In the genomic region with DNA sequence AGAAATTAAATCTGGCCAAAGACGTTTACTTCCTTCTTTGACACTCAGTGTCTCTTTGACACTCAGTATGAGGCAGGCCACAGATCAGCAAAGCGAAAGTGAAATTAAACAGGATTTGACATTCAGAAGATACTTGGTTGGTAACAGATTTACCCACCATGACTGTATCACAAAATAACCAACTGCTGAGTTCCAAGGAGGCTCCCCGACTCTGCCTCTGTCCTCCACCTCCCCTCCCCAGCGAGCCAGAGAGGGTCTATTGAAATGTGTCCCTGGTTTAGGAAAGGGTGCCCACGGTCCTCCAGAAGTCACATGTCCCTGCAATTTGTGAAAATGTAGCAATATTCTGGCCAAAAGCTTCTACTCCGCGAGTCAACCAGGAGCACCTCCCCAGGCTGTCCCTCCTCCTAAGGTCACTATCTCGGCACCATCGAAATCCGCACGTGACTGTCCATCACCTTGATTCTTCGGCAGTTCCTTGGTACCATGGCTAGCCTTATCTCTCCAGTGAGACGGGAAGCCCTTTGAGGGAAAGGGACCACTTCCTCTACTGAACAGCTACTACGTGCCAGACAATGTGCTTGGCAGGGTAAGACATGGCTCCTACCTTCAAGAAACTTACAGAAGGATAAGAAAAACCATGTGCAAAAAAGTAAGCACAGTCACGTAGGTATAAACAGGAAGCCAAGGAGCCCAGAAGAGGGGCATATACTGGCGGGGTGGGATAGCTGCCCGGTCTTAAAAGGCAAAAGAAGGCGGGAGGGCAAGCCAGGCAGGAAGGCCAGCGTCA, we compare ENCODE assay signal across 8 cellular contexts. TPM values are rescaled to one million over a fixed set of nuclear protein-coding genes. Genes with fewer than 3 reads are reported as not detected.
A peak's percentile ranks its signal among the peaks of the same experiment; 100 is the strongest.
DNase-seq lines count a peak whose midpoint lies in the region; ATAC-seq and TF ChIP-seq lines count a peak whose summit lies in the region.

No MANE protein-coding gene starts in this region.

- peak overlapping the region; percentile 72 for H3K4me3 ChIP-seq in GM08714 (ENCODE audit: low read length)
- H3K4me3 ChIP-seq in GM23338, result peak overlapping the region; percentile 79

- H3K27ac Mint-ChIP-seq in GM23338 (no peak overlapping the region), progenitor cell of endocrine pancreas (peak overlapping the region; percentile 93)

- no peak for DNase-seq in GM23338 (ENCODE audit: low spot score)
- DNase-seq in MV-4-11 (lab: John Stamatoyannopoulos, UW), result peak; percentile 90
- peak; percentile 8 for DNase-seq in activated T-helper 1 cell treated with Interleukin-2 at 50 U/mL for 16 hours (ENCODE audit: low read depth)
- peak; percentile 60 for DNase-seq in globus pallidus (ENCODE audit: low spot score)
- no peak for DNase-seq in progenitor cell of endocrine pancreas (ENCODE audit: low spot score, unreplicated experiment)
- DNase-seq in foreskin keratinocyte, result no peak

- H3K27ac ChIP-seq in GM23338 (ENCODE audit: low read depth) (no peak overlapping the region), foreskin keratinocyte (no peak overlapping the region)

- H3K9me2 ChIP-seq in GM23338 (ENCODE audit: insufficient read depth), result no peaks in the 10 kb centered on the region

- 0 out of 2 replicates have a peak, but pooled peaks cover 3% of the 10 kb centered on the region for H4K20me1 ChIP-seq in GM23338 (replicated peaks; ENCODE audit: insufficient read depth)

- peaks cover 14% of the 10 kb centered on the region; the same call in 1 of the 2 replicates for H3F3A ChIP-seq in GM23338 (replicated peaks; ENCODE audit: low read depth)

- H3K4me3 Mint-ChIP-seq in GM23338 (peak overlapping the region; percentile 70), progenitor cell of endocrine pancreas (ENCODE audit: low read depth) (peak overlapping the region; percentile 79)

- H3K27me3 Mint-ChIP-seq in GM23338 (ENCODE audit: insufficient read depth, low read depth, poor library complexity) (peaks cover 6% of the 10 kb centered on the region), progenitor cell of endocrine pancreas (peaks cover 8% of the 10 kb centered on the region)

- peaks cover 23% of the 10 kb centered on the region for H3K4me1 ChIP-seq in GM23338 (ENCODE audit: insufficient read depth)
- H3K4me1 ChIP-seq in foreskin keratinocyte, result no peaks in the 10 kb centered on the region

- H3K36me3 Mint-ChIP-seq in GM23338 (ENCODE audit: low read depth) (no peaks in the 10 kb centered on the region; the same call in 2 of the 3 replicates), progenitor cell of endocrine pancreas (ENCODE audit: insufficient read depth) (peaks cover 19% of the 10 kb centered on the region)

- peak overlapping the region; percentile 94 for H2AFZ ChIP-seq in GM23338

- H3K79me2 ChIP-seq in GM23338 (replicated peaks; ENCODE audit: insufficient read depth), result 0 out of 2 replicates have a peak, but pooled peaks cover 7% of the 10 kb centered on the region

- H3K27me3 ChIP-seq in GM23338 (ENCODE audit: insufficient read depth), result peaks cover 18% of the 10 kb centered on the region
- no peaks in the 10 kb centered on the region for H3K27me3 ChIP-seq in foreskin keratinocyte

- TF ChIP-seq CTCF in GM23338 (conservative IDR thresholded peaks at IDR 0.05; ENCODE audit: low read depth in 2 of 2) (no peak), progenitor cell of endocrine pancreas (IDR thresholded peaks at IDR 0.05; ENCODE audit: unreplicated experiment) (no peak), foreskin keratinocyte (conservative IDR thresholded peaks at IDR 0.05) (no peak)

- H3K4me1 Mint-ChIP-seq in GM23338 (peaks cover 27% of the 10 kb centered on the region), progenitor cell of endocrine pancreas (ENCODE audit: low read depth) (peaks cover 17% of the 10 kb centered on the region)

- H3K36me3 ChIP-seq in GM23338 (ENCODE audit: insufficient read depth), result no peaks in the 10 kb centered on the region

- H3K9me3 Mint-ChIP-seq in GM23338, result no peaks in the 10 kb centered on the region; the same call in 2 of the 3 replicates
- H3K9me3 Mint-ChIP-seq in progenitor cell of endocrine pancreas (ENCODE audit: low read depth), result no peaks in the 10 kb centered on the region

- ATAC-seq in GM23338 (no peak; the same call in 2 of the 3 replicates), foreskin keratinocyte (no peak), GM19397 (IDR thresholded peaks at IDR 0.05; ENCODE audit: unreplicated experiment) (no peak)

- H3K4me2 ChIP-seq in GM23338, result peak overlapping the region; percentile 95

TF ChIP-seq in GM23338, 12 proteins besides CTCF, POLR2A, EP300 and RAD21:
- TF ChIP-seq ZNF331 (CRISPR knock-in tag; IDR thresholded peaks at IDR 0.05; ENCODE audit: low read depth), result no peak
- TF ChIP-seq EZH2 (IDR thresholded peaks at IDR 0.05; ENCODE audit: low read depth, unreplicated experiment), result no peak
- no peak for TF ChIP-seq JUNB (IDR thresholded peaks at IDR 0.05; ENCODE audit: unreplicated experiment)
- TF ChIP-seq POLR2AphosphoS5 (IDR thresholded peaks at IDR 0.05; ENCODE audit: low read depth), result no peak
- TF ChIP-seq ZNF462 (CRISPR knock-in tag; IDR thresholded peaks at IDR 0.05), result no peak
- no peak for TF ChIP-seq NANOG (IDR thresholded peaks at IDR 0.05; ENCODE audit: borderline replicate concordance)

RNA-seq across cellular contexts. Expression of gene N4BP2L1, which starts 1.5 kb away (rescaled TPM):
- total RNA-seq in GM23338 (2014; rRNA removed; shearing (Covaris generic)), result 3.0 and 4.1 TPM in 2 replicates
- polyA plus RNA-seq in GM23338 (2016; fragmentation: Nextera tagmentation; extraction: Ambion mirVana), result 1.8 and 3.3 TPM in 2 replicates
- 15.9 and 20.0 TPM in 2 replicates for total RNA-seq in progenitor cell of endocrine pancreas
- 0.24 and 0.42 TPM in 2 replicates for total RNA-seq in foreskin keratinocyte
- 0.33 and 0.46 TPM in 2 replicates for polyA plus RNA-seq in foreskin keratinocyte

Comparison
In these comparisons a context has a peak if more than half of its experiments do, and no peak if none do; other contexts are left out.
1. DNase-seq: peak in MV-4-11 (single experiment), activated T-helper 1 cell treated with Interleukin-2 at 50 U/mL for 16 hours (single experiment) and globus pallidus (single experiment); none in GM23338 (single experiment), progenitor cell of endocrine pancreas (single experiment) and foreskin keratinocyte (0 of 2).